ENCODE assay signal across 29 cellular contexts in genomic region chr16:54947616-54948015, GRCh38. TPM values are rescaled to one million over a fixed set of nuclear protein-coding genes. Genes with fewer than 3 reads are reported as not detected.
"Had no signal": no experiment of that assay in that cellular context is flagged by ENCODE, and none has a peak within 500 bp of the region (broad histone marks: within the 10 kb centered on the region; RNA-seq: fewer than 3 reads in every experiment).

No MANE protein-coding gene starts in this region.

- H3K27ac ChIP-seq: stomach, suprapubic skin, testis, thoracic aorta, thyroid gland, tibial artery, tibial nerve, transverse colon, upper lobe of left lung, upper lobe of right lung, uterus, vagina had no signal

- FAIRE-seq: urothelium cell line had no signal

- H3K27me3 ChIP-seq: suprapubic skin, testis, thyroid gland, tibial artery, upper lobe of left lung, uterus, vagina had no signal

- H3K4me3 Mint-ChIP-seq: stimulated activated effector memory CD8-positive, alpha-beta T cell treated with anti-CD3 and anti-CD28 coated beads, Interleukin-12 subunit alpha, Interleukin-12 subunit beta, amount 100 ng/mL, for 72 hours; stimulated activated memory B cell treated with anti-CD40 and anti-IgM and Interleukin-4, amounts not matched to agents 10 μg/mL and 1 μg/mL and 100 μg/mL, for 72 hours; stimulated activated naive B cell treated with anti-CD40 and anti-IgM and Interleukin-4, amounts not matched to agents 10 μg/mL and 1 μg/mL and 100 μg/mL, for 72 hours; stimulated activated naive CD8-positive, alpha-beta T cell treated with anti-CD3 and anti-CD28 coated beads, Interleukin-15, amount 100 ng/mL, for 72 hours; stimulated activated naive CD8-positive, alpha-beta T cell treated with anti-CD3 and anti-CD28 coated beads, Interleukin-15, Interleukin-2, amounts not matched to agents 100 ng/mL and 50 ng/mL, for 24 hours had no signal

- H3K9me3 ChIP-seq: stomach, suprapubic skin, testis, thoracic aorta, thyroid gland, tibial artery, transverse colon, upper lobe of left lung, upper lobe of right lung, uterus, vagina had no signal

- H3K4me3 ChIP-seq: stomach, suprapubic skin, testis, thoracic aorta, thyroid gland, tibial artery, tibial nerve, transverse colon, upper lobe of left lung, upper lobe of right lung, uterus, vagina had no signal

- H3K27ac Mint-ChIP-seq: stimulated activated effector memory CD8-positive, alpha-beta T cell treated with anti-CD3 and anti-CD28 coated beads, Interleukin-12 subunit alpha, Interleukin-12 subunit beta, amount 100 ng/mL, for 72 hours; stimulated activated memory B cell treated with anti-CD40 and anti-IgM and Interleukin-4, amounts not matched to agents 10 μg/mL and 1 μg/mL and 100 μg/mL, for 72 hours; stimulated activated naive B cell treated with anti-CD40 and anti-IgM and Interleukin-4, amounts not matched to agents 10 μg/mL and 1 μg/mL and 100 μg/mL, for 72 hours; stimulated activated naive CD8-positive, alpha-beta T cell treated with anti-CD3 and anti-CD28 coated beads, Interleukin-15, amount 100 ng/mL, for 72 hours; stimulated activated naive CD8-positive, alpha-beta T cell treated with anti-CD3 and anti-CD28 coated beads, Interleukin-15, Interleukin-2, amounts not matched to agents 100 ng/mL and 50 ng/mL, for 24 hours had no signal

- ATAC-seq: stimulated activated effector memory CD8-positive, alpha-beta T cell treated with anti-CD3 and anti-CD28 coated beads, Interleukin-12 subunit alpha, Interleukin-12 subunit beta, amount 100 ng/mL, for 72 hours; stimulated activated memory B cell treated with anti-CD40 and anti-IgM and Interleukin-4, amounts not matched to agents 10 μg/mL and 1 μg/mL and 100 μg/mL, for 72 hours; stimulated activated naive B cell treated with anti-CD40 and anti-IgM and Interleukin-4, amounts not matched to agents 10 μg/mL and 1 μg/mL and 100 μg/mL, for 72 hours; stimulated activated naive CD8-positive, alpha-beta T cell treated with anti-CD3 and anti-CD28 coated beads, Interleukin-15, amount 100 ng/mL, for 72 hours; stimulated activated naive CD8-positive, alpha-beta T cell treated with anti-CD3 and anti-CD28 coated beads, Interleukin-15, Interleukin-2, amounts not matched to agents 100 U/mL and 50 U/mL, for 24 hours; upper lobe of right lung had no signal

- H3K36me3 Mint-ChIP-seq: stimulated activated effector memory CD8-positive, alpha-beta T cell treated with anti-CD3 and anti-CD28 coated beads, Interleukin-12 subunit alpha, Interleukin-12 subunit beta, amount 100 ng/mL, for 72 hours; stimulated activated memory B cell treated with anti-CD40 and anti-IgM and Interleukin-4, amounts not matched to agents 10 μg/mL and 1 μg/mL and 100 μg/mL, for 72 hours; stimulated activated naive B cell treated with anti-CD40 and anti-IgM and Interleukin-4, amounts not matched to agents 10 μg/mL and 1 μg/mL and 100 μg/mL, for 72 hours had no signal

- H3K36me3 ChIP-seq: stomach, suprapubic skin, thoracic aorta, thyroid gland, tibial artery, tibial nerve, transverse colon, upper lobe of left lung, upper lobe of right lung, uterus, vagina had no signal

- H3K4me1 ChIP-seq: stomach, testis, thyroid gland, tibial artery, tibial nerve, transverse colon, upper lobe of left lung, upper lobe of right lung, uterus, vagina had no signal

- DNase-seq: stimulated activated CD4-positive, alpha-beta T cell treated with anti-CD3 and anti-CD28 coated beads, Interleukin-2, amount 100 ng/mL, for 48 hours; stimulated activated CD4-positive, alpha-beta T cell treated with anti-CD3 and anti-CD28 coated beads, Interleukin-4, amount 100 ng/mL, for 1 hour; stimulated activated CD4-positive, alpha-beta T cell treated with anti-CD3 and anti-CD28 coated beads, Interleukin-4, amount 100 ng/mL, for 24 hours; stimulated activated CD4-positive, alpha-beta T cell treated with anti-CD3 and anti-CD28 coated beads, Interleukin-4, amount 100 ng/mL, for 4 hours; stimulated activated CD8-positive, alpha-beta memory T cell treated with anti-CD3 and anti-CD28 coated beads, Interleukin-4, amount 100 ng/mL, for 48 hours; stimulated activated naive B cell treated with anti-CD40 and anti-IgM and Interleukin-4, amounts not matched to agents 10 μg/mL and 1 μg/mL and 100 μg/mL, for 72 hours; stimulated activated naive CD4-positive, alpha-beta T cell; stimulated activated naive CD4-positive, alpha-beta T cell treated with Interleukin-2 at 50 U/mL for 16 hours; stimulated activated naive CD8-positive, alpha-beta T cell treated with anti-CD3 and anti-CD28 coated beads, Interleukin-15, amount 100 ng/mL, for 72 hours; stimulated activated naive CD8-positive, alpha-beta T cell treated with anti-CD3 and anti-CD28 coated beads, Interleukin-15, Interleukin-2, amounts not matched to agents 100 U/mL and 50 U/mL, for 24 hours; stomach; substantia nigra; testis; thyroid gland; tibial artery; transverse colon; trophoblast cell; upper lobe of left lung; upper lobe of right lung; uterus had no signal

- H3K4me1 Mint-ChIP-seq: stimulated activated effector memory CD8-positive, alpha-beta T cell treated with anti-CD3 and anti-CD28 coated beads, Interleukin-12 subunit alpha, Interleukin-12 subunit beta, amount 100 ng/mL, for 72 hours; stimulated activated memory B cell treated with anti-CD40 and anti-IgM and Interleukin-4, amounts not matched to agents 10 μg/mL and 1 μg/mL and 100 μg/mL, for 72 hours; stimulated activated naive B cell treated with anti-CD40 and anti-IgM and Interleukin-4, amounts not matched to agents 10 μg/mL and 1 μg/mL and 100 μg/mL, for 72 hours; stimulated activated naive CD8-positive, alpha-beta T cell treated with anti-CD3 and anti-CD28 coated beads, Interleukin-15, amount 100 ng/mL, for 72 hours had no signal

RNA-seq across cellular contexts. Expression of gene IRX5, which starts 17.0 kb away (rescaled TPM):
- total RNA-seq: temporal lobe, tibial nerve, transverse colon had no signal
